Comparison of ENCODE assay signal across 14 cellular contexts in genomic region chr5:67248703-67249589, GRCh38. TPM values are rescaled to one million over a fixed set of nuclear protein-coding genes. Genes with fewer than 3 reads are reported as not detected.
DNase-seq lines count a peak whose midpoint lies in the region; ATAC-seq, FAIRE-seq and TF ChIP-seq lines count a peak whose summit lies in the region.
"Had no signal": no experiment of that assay in that cellular context is flagged by ENCODE, and none has a peak within 500 bp of the region (broad histone marks: within the 10 kb centered on the region; RNA-seq: fewer than 3 reads in every experiment).

No MANE protein-coding gene starts in this region.

- no peak for TF ChIP-seq RAD21 in H1 (IDR thresholded peaks at IDR 0.05 in 1 of 2, conservative IDR thresholded peaks at IDR 0.05 in 1 of 2; ENCODE audit: low read depth in 2 of 2, low read length in 2 of 2)

- 79% methylated on average over 5 of the region's 5 CpGs; no CpG with 5 or more reads in 1 of the 2 experiments for WGBS in H1 (ENCODE audit: extremely low coverage in 1 of 2, insufficient coverage in 1 of 2, insufficient read length in 1 of 2, insufficient replicate concordance in 2 of 2, low coverage in 1 of 2, low lambda C conversion rate in 2 of 2, missing lambda C conversion rate in 1 of 2), 2 experiments

- no TSS peak for BruUV-seq in A673 (replicated peaks; lab: Mats Ljungman, UMichigan)

- no peak overlapping the region for H3K18ac ChIP-seq in H1 (ENCODE audit: extremely low read depth, low read length)

- H3K4me1 ChIP-seq in A673 (ENCODE audit: insufficient read depth, low read length, poor library complexity, severe bottlenecking) (peaks cover 57% of the 10 kb centered on the region), H1 (replicated peaks in 1 of 4; ENCODE audit: control insufficient read depth in 3 of 4, insufficient read depth in 4 of 4, low read length in 3 of 4) (peaks cover 0 to 4% (median 2%) of the 10 kb centered on the region in 4 experiments; a peak in 2 of 7 replicates)

- no peak overlapping the region for H2BK5ac ChIP-seq in H1 (ENCODE audit: low read depth, low read length)

- TF ChIP-seq EP300 in H1 (IDR thresholded peaks at IDR 0.05; ENCODE audit: borderline replicate concordance in 1 of 2, low read depth in 2 of 2, low read length in 2 of 2) = no peak

- H4K5ac ChIP-seq in H1 (ENCODE audit: insufficient read length, low read depth, low read length) = no peak overlapping the region

- no peak for TF ChIP-seq POLR2A in H1 (IDR thresholded peaks at IDR 0.05; ENCODE audit: control extremely low read depth in 1 of 2, low read depth in 2 of 2, low read length in 2 of 2)

- H3K9me3 ChIP-seq in A673 (ENCODE audit: low read depth, low read length, poor library complexity, severe bottlenecking) (peaks cover 9% of the 10 kb centered on the region), MG63 (no peaks in the 10 kb centered on the region), H1 (ENCODE audit: insufficient read depth in 2 of 2, low read depth in 1 of 2, low read length in 1 of 2) (no peaks in the 10 kb centered on the region; a peak in 1 of 4 replicates)

- H3K36me3 ChIP-seq in A673 (ENCODE audit: insufficient read depth, low read length, poor library complexity, severe bottlenecking) = no peaks in the 10 kb centered on the region
- H3K36me3 ChIP-seq in MG63 = no peaks in the 10 kb centered on the region
- no peaks in the 10 kb centered on the region for H3K36me3 ChIP-seq in H1 (ENCODE audit: control insufficient read depth in 2 of 4, insufficient read depth in 4 of 4, low read length in 3 of 4)

- H3K9ac ChIP-seq in H1 (replicated peaks in 1 of 4; ENCODE audit: extremely low read depth in 1 of 4, low read depth in 3 of 4, low read length in 3 of 4) = no peak overlapping the region

- no peak overlapping the region for H2BK15ac ChIP-seq in H1 (ENCODE audit: low read length)

- H3K27ac ChIP-seq in A673 (ENCODE audit: low read depth, low read length, poor library complexity, severe bottlenecking) = peak overlapping the region; percentile 98
- no peak overlapping the region for H3K27ac ChIP-seq in H1 (ENCODE audit: low read depth, low read length)

- no peak overlapping the region for H4K91ac ChIP-seq in H1 (replicated peaks; ENCODE audit: insufficient read length, low read length)

- no peak overlapping the region for H3K4me2 ChIP-seq in H1 (ENCODE audit: insufficient read depth in 1 of 2, low read depth in 2 of 2, low read length in 2 of 2)

- H2BK12ac ChIP-seq in H1 (ENCODE audit: low read depth, low read length) = 0 out of 2 replicates have a peak overlapping the region, but pooled peaks have one; percentile 4

- H3K14ac ChIP-seq in H1 (ENCODE audit: insufficient read length) = no peak overlapping the region

- no peak overlapping the region for H2AFZ ChIP-seq in H1 (ENCODE audit: low read length)

- DNase-seq in A673 (ENCODE audit: low spot score) (no peak), MG63 (peak; percentile 22), H1 (ENCODE audit: low read depth in 1 of 2, low spot score in 2 of 2) (no peak), myocyte (ENCODE audit: low read depth) (peak; percentile 62)
- DNase-seq: hypothalamus, NCI-H1694 treated with DMSO at 0.1 percent for 48 hours, RPMI8226 had no signal

- intact Hi-C loops in A673 (cut with micrococcal nuclease; ENCODE audit: unreplicated experiment) = loop anchor here (5.0 kb wide), 6 partner anchors 53 to 1158 kb away; no protein-coding TSS in a partner anchor

- ATAC-seq in HG03045 (IDR thresholded peaks at IDR 0.05; ENCODE audit: unreplicated experiment) (no peak), HG03280 (IDR thresholded peaks at IDR 0.05; ENCODE audit: unreplicated experiment) (no peak), GM18873 (IDR thresholded peaks at IDR 0.05; ENCODE audit: low FRiP score, unreplicated experiment) (no peak), HG03521 (IDR thresholded peaks at IDR 0.05; ENCODE audit: unreplicated experiment) (no peak)
- ATAC-seq: activated CD4-positive, CD25-positive, alpha-beta regulatory T cell treated with anti-CD3 and anti-CD28 coated beads, Interleukin-2, amount 50 U/mL, for 24 hours; activated T-helper 17 cell treated with anti-CD3 and anti-CD28 coated beads, Interleukin-2, amount 50 U/mL, for 72 hours had no signal

- no peak overlapping the region for H3K23ac ChIP-seq in H1 (ENCODE audit: insufficient read length)

- H2AK5ac ChIP-seq in H1 (ENCODE audit: low read depth, low read length) = no peak overlapping the region

- FAIRE-seq in H1 (lab: Jason Lieb, UNC) = no peak

- H3K27me3 ChIP-seq in A673 (replicated peaks; ENCODE audit: insufficient read depth, low read depth, low read length, poor library complexity) = no peaks in the 10 kb centered on the region
- no peaks in the 10 kb centered on the region for H3K27me3 ChIP-seq in MG63
- H3K27me3 ChIP-seq in H1 (replicated peaks in 1 of 4; ENCODE audit: control insufficient read depth in 3 of 4, extremely low read depth in 1 of 4, insufficient read depth in 3 of 4, low read length in 3 of 4) = no peaks in the 10 kb centered on the region

- H3K56ac ChIP-seq in H1 (replicated peaks; ENCODE audit: insufficient read length, low read depth, low read length) = no peak overlapping the region

- no peak overlapping the region for H3K4me3 ChIP-seq in A673 (ENCODE audit: low read depth, low read length, poor library complexity, severe bottlenecking)
- H3K4me3 ChIP-seq in MG63 = no peak overlapping the region
- H3K4me3 ChIP-seq in H1 (ENCODE audit: extremely low read depth in 1 of 4, insufficient read depth in 2 of 4, low read depth in 3 of 4, low read length in 4 of 4) = no peak overlapping the region

- H4K20me1 ChIP-seq in H1 (replicated peaks in 1 of 2; ENCODE audit: control insufficient read depth in 1 of 2, insufficient read depth in 2 of 2, low read length in 2 of 2) = no peaks in the 10 kb centered on the region

- POLR2A ChIA-PET in A673 (lab: Charles Lee; ENCODE audit: low non-redundant PET) (interaction anchor here (0.7 kb wide), 1 partner anchor 87 kb away, joined by 4 read pairs; no protein-coding TSS in a partner anchor), H1 (lab: Charles Lee; ENCODE audit: partially characterized antibody) (interaction anchor here (0.6 to 1.0 kb wide), 2 partner anchors 97 to 1004 kb away, joined by 3 to 4 read pairs; no protein-coding TSS in a partner anchor)

- no peak overlapping the region for H2BK120ac ChIP-seq in H1 (replicated peaks; ENCODE audit: low read depth, low read length)

- H4K8ac ChIP-seq in H1 (ENCODE audit: extremely low read depth, insufficient read depth, low read length) = no peak overlapping the region

- H3K4ac ChIP-seq in H1 (replicated peaks; ENCODE audit: insufficient read length, low read depth, low read length) = no peak overlapping the region

- no peaks in the 10 kb centered on the region for H3K23me2 ChIP-seq in H1 (ENCODE audit: low read depth, low read length)

- H3K79me2 ChIP-seq in H1 (ENCODE audit: control insufficient read depth in 1 of 2, insufficient read depth in 2 of 2, low read length in 2 of 2) = no peaks in the 10 kb centered on the region

- TF ChIP-seq CTCF in A673 (conservative IDR thresholded peaks at IDR 0.05; ENCODE audit: low read depth, low read length) = no peak
- no peak for TF ChIP-seq CTCF in H1 (IDR thresholded peaks at IDR 0.05; ENCODE audit: control extremely low read depth in 1 of 3, insufficient read depth in 1 of 3, low read depth in 1 of 3, low read length in 3 of 3)

- no peak overlapping the region for H2BK20ac ChIP-seq in H1 (ENCODE audit: low read length)

- H3K79me1 ChIP-seq in H1 (ENCODE audit: low read depth, low read length) = no peaks in the 10 kb centered on the region

- CTCF ChIA-PET in A673 (lab: Charles Lee) = interaction anchor here (0.7 kb wide), 2 partner anchors 31 to 200 kb away, joined by 4 to 8 read pairs; no protein-coding TSS in a partner anchor
- CTCF ChIA-PET in H1 (lab: Charles Lee; ENCODE audit: partially characterized antibody) = interaction anchor here (0.6 to 1.5 kb wide), 7 partner anchors 9 to 1592 kb away, joined by 3 to 4 read pairs (median 3); no protein-coding TSS in a partner anchor

TF ChIP-seq in H1, 55 proteins besides CTCF, POLR2A, EP300 and RAD21:
- TF ChIP-seq SAP30 (IDR thresholded peaks at IDR 0.05; ENCODE audit: insufficient read depth, insufficient replicate concordance, low read length) (no peak), SP2 (IDR thresholded peaks at IDR 0.05; ENCODE audit: low read length) (no peak), FOSL1 (IDR thresholded peaks at IDR 0.05; ENCODE audit: insufficient read depth, low read depth, low read length) (no peak)

RNA-seq across cellular contexts. Expression of gene CD180, which starts 52.3 kb away (rescaled TPM):
- total RNA-seq in A673 (2021) = 0.24 TPM in 1 of 2 replicates, not detected in the other
- not detected in 2 replicates for total RNA-seq in MG63 (2014; rRNA removed; shearing (Covaris generic); ENCODE audit: low replicate concordance)
- total RNA-seq in H1 (2021; fragmentation: NEBNext Ultra II Directional; extraction: Animal tissue kit (Norgen Biotek cat#: 25700)) = not detected in 2 replicates
- not detected in 2 replicates for polyA plus RNA-seq in H1 (2011; rRNA removed)
- not detected for polyA plus RNA-seq in H1 (2011; cell fraction: cytosol; rRNA removed)
- polyA plus RNA-seq in H1 (2011; cell fraction: nucleus; rRNA removed) = not detected
- polyA plus RNA-seq in H1 (2012, experiment 1 of 2) = not detected in 4 replicates
- not detected for polyA plus RNA-seq in H1 (2012, experiment 2 of 2)
- polyA plus RNA-seq in H1 (2013, experiment 1 of 2) = not detected
- polyA plus RNA-seq in H1 (2013, experiment 2 of 2) = not detected
- not detected in 2 replicates for polyA minus RNA-seq in H1 (2011; rRNA and poly(A)+ RNA removed)
- polyA minus RNA-seq in H1 (2011; cell fraction: cytosol; rRNA and poly(A)+ RNA removed) = not detected
- polyA minus RNA-seq in H1 (2011; cell fraction: nucleus; rRNA and poly(A)+ RNA removed) = not detected
- 0.51 TPM in 1 of 2 replicates, not detected in the other for total RNA-seq in myocyte
- 0.14 TPM for polyA plus RNA-seq in myocyte (2012)
- polyA plus RNA-seq: BJ had no signal

Comparison
In these comparisons a context has a peak if more than half of its experiments do, and no peak if none do; other contexts are left out.
1. DNase-seq: peak in MG63 (single experiment) and myocyte (single experiment); none in A673 (single experiment) and H1 (0 of 2).